ENCODE assay signal across 1 cellular context in genomic region chr7:84111842-84112241, GRCh38.
TF ChIP-seq lines count a peak whose summit lies in the region.

No MANE protein-coding gene starts in this region.

TF ChIP-seq in H1, 55 proteins besides CTCF, POLR2A, EP300 and RAD21 (continued from another document):
- TF ChIP-seq CHD7 (IDR thresholded peaks at IDR 0.05; ENCODE audit: insufficient replicate concordance, low read length) (no peak), CEBPB (IDR thresholded peaks at IDR 0.05; ENCODE audit: low read depth, low read length) (no peak), MAFK (IDR thresholded peaks at IDR 0.05; ENCODE audit: low read depth, low read length) (no peak), MAX (IDR thresholded peaks at IDR 0.05) (no peak), SRF (IDR thresholded peaks at IDR 0.05; ENCODE audit: low read depth, low read length) (no peak), GTF2F1 (IDR thresholded peaks at IDR 0.05; ENCODE audit: borderline replicate concordance, low read depth, low read length) (no peak), CBX5 (IDR thresholded peaks at IDR 0.05; ENCODE audit: low read depth, low read length) (no peak), FOSL1 (IDR thresholded peaks at IDR 0.05; ENCODE audit: insufficient read depth, low read depth, low read length) (no peak)
